Comparison of ENCODE assay signal across 8 cellular contexts in genomic region chr19:2949939-2950285, GRCh38. TPM values are rescaled to one million over a fixed set of nuclear protein-coding genes. Genes with fewer than 3 reads are reported as not detected.
DNase-seq lines count a peak whose midpoint lies in the region; ATAC-seq and TF ChIP-seq lines count a peak whose summit lies in the region.

No MANE protein-coding gene starts in this region.

- no peaks in the 10 kb centered on the region for H3K9me3 ChIP-seq in T-helper 17 cell (ENCODE audit: control insufficient read depth, low read length, poor library complexity, severe bottlenecking)
- H3K9me3 ChIP-seq in fibroblast of lung (ENCODE audit: control insufficient read depth, insufficient read depth, low read depth, low read length): no peaks in the 10 kb centered on the region
- H3K9me3 ChIP-seq in neural progenitor cell (ENCODE audit: low read depth): no peaks in the 10 kb centered on the region

- H3K4me1 ChIP-seq in fibroblast of lung (ENCODE audit: control insufficient read depth, extremely low read depth, insufficient read depth, low read length) (peaks cover 4% of the 10 kb centered on the region), neural progenitor cell (peaks cover 6% of the 10 kb centered on the region)

- peak; percentile 77 for DNase-seq in GM12865 (ENCODE audit: low read depth)
- no peak for DNase-seq in T-helper 17 cell
- DNase-seq in fibroblast of lung (ENCODE audit: low read depth in 2 of 2): peak in 1 of 2 donors; percentile 63
- DNase-seq in neural progenitor cell (ENCODE audit: low spot score): no peak
- DNase-seq in SIG-M5 (lab: John Stamatoyannopoulos, UW): no peak
- DNase-seq in activated gamma-delta T cell treated with Interleukin-2 at 50 U/mL for 16 hours: no peak

- H3K4me3 Mint-ChIP-seq in T-helper 17 cell (peak overlapping the region; percentile 96), neural progenitor cell (peak overlapping the region; percentile 98)

- H3K4me2 ChIP-seq in fibroblast of lung (ENCODE audit: extremely low read depth, insufficient read depth, low read length) (peak overlapping the region; percentile 88), neural progenitor cell (peak overlapping the region; percentile 95)

- peaks cover 12% of the 10 kb centered on the region for H3K79me2 ChIP-seq in fibroblast of lung (ENCODE audit: control insufficient read depth, insufficient read depth, low read length)
- peaks cover 16% of the 10 kb centered on the region for H3K79me2 ChIP-seq in neural progenitor cell (ENCODE audit: low read depth)

- H3K27ac Mint-ChIP-seq in T-helper 17 cell: peak overlapping the region; percentile 99
- H3K27ac Mint-ChIP-seq in neural progenitor cell: peak overlapping the region; percentile 92

- H3F3A ChIP-seq in neural progenitor cell (ENCODE audit: low read depth): peaks cover 25% of the 10 kb centered on the region

- H3K4me3 ChIP-seq in GM12865 (ENCODE audit: low read depth, low read length): peak overlapping the region; percentile 86
- H3K4me3 ChIP-seq in fibroblast of lung (replicated peaks in 1 of 4; ENCODE audit: control extremely low read depth in 1 of 4, insufficient read depth in 1 of 4, low read depth in 3 of 4, low read length in 4 of 4): peak overlapping the region; percentile 76 to 85 (median 80)
- H3K4me3 ChIP-seq in neural progenitor cell: peak overlapping the region; percentile 89

- H3K27me3 ChIP-seq in fibroblast of lung (ENCODE audit: control insufficient read depth, insufficient read depth, low read length): no peaks in the 10 kb centered on the region
- no peaks in the 10 kb centered on the region for H3K27me3 ChIP-seq in neural progenitor cell

- peak overlapping the region; percentile 11 for H2AFZ ChIP-seq in fibroblast of lung (ENCODE audit: low read length)
- H2AFZ ChIP-seq in neural progenitor cell (replicated peaks): peak overlapping the region; percentile 65

- H3K27ac ChIP-seq in fibroblast of lung (ENCODE audit: insufficient read depth, low read length) (peak overlapping the region; percentile 90), neural progenitor cell (peak overlapping the region; percentile 42)

- H3K9ac ChIP-seq in fibroblast of lung (ENCODE audit: insufficient read depth, low read length): peak overlapping the region; percentile 90
- H3K9ac ChIP-seq in neural progenitor cell: peak overlapping the region; percentile 84

- H3K36me3 Mint-ChIP-seq in T-helper 17 cell (ENCODE audit: low read depth) (no peaks in the 10 kb centered on the region), neural progenitor cell (peaks cover 2% of the 10 kb centered on the region)

- no peaks in the 10 kb centered on the region for H3K9me3 Mint-ChIP-seq in neural progenitor cell

- H3K4me1 Mint-ChIP-seq in T-helper 17 cell (peaks cover 16% of the 10 kb centered on the region), neural progenitor cell (peaks cover 12% of the 10 kb centered on the region)

- ATAC-seq in HG03159 (IDR thresholded peaks at IDR 0.05; ENCODE audit: unreplicated experiment) (peak; percentile 10), T-helper 17 cell (peak; percentile 0), GM18517 (IDR thresholded peaks at IDR 0.05; ENCODE audit: unreplicated experiment) (no peak)

- TF ChIP-seq CTCF in GM12865 (IDR thresholded peaks at IDR 0.05; ENCODE audit: insufficient read depth, low read depth, low read length, missing control alignments) (no peak), fibroblast of lung (conservative IDR thresholded peaks at IDR 0.05 in 1 of 2, IDR thresholded peaks at IDR 0.05 in 1 of 2; ENCODE audit: low read depth in 1 of 2, low read length in 2 of 2) (no peak), neural progenitor cell (IDR thresholded peaks at IDR 0.05) (no peak)

- H3K27me3 Mint-ChIP-seq in T-helper 17 cell: no peaks in the 10 kb centered on the region
- H3K27me3 Mint-ChIP-seq in neural progenitor cell (ENCODE audit: insufficient read depth, low read depth): peaks cover 2% of the 10 kb centered on the region

- H4K20me1 ChIP-seq in fibroblast of lung (ENCODE audit: control insufficient read depth, extremely low read depth, insufficient read depth, low read length) (no peaks in the 10 kb centered on the region), neural progenitor cell (ENCODE audit: low read depth) (peaks cover 13% of the 10 kb centered on the region)

- no peaks in the 10 kb centered on the region for H3K36me3 ChIP-seq in fibroblast of lung (ENCODE audit: control insufficient read depth, insufficient read depth, low read length)
- no peaks in the 10 kb centered on the region for H3K36me3 ChIP-seq in neural progenitor cell

RNA-seq across cellular contexts. Expression of gene ZNF77, which starts 5.1 kb away (rescaled TPM):
- total RNA-seq in T-helper 17 cell: 1 to 10 TPM; 2.7 to 3.0 TPM
- 3.9 and 5.0 TPM in 2 replicates for total RNA-seq in fibroblast of lung
- polyA plus RNA-seq in fibroblast of lung: 3.3 and 4.0 TPM in 2 replicates
- polyA plus RNA-seq in fibroblast of lung (2012): 2.3 and 2.5 TPM in 2 replicates
- polyA minus RNA-seq in fibroblast of lung (ENCODE audit: low replicate concordance): 0.24 and 1.5 TPM in 2 replicates
- total RNA-seq in neural progenitor cell (ENCODE audit: low replicate concordance): 6.2 and 6.5 TPM in 2 replicates

RNA-seq across cellular contexts. Expression of gene TLE6, which starts 27.5 kb away (rescaled TPM):
- under 1 TPM in 1 of 2 donors, not detected in 1; 0.29 TPM for total RNA-seq in T-helper 17 cell
- total RNA-seq in fibroblast of lung: 0.51 and 1.7 TPM in 2 replicates
- polyA plus RNA-seq in fibroblast of lung: 0.24 and 0.56 TPM in 2 replicates
- polyA plus RNA-seq in fibroblast of lung (2012): 0.59 and 1.3 TPM in 2 replicates
- polyA minus RNA-seq in fibroblast of lung (ENCODE audit: low replicate concordance): 7.1 TPM in 1 of 2 replicates, not detected in the other
- 0.22 and 1.8 TPM in 2 replicates for total RNA-seq in neural progenitor cell (ENCODE audit: low replicate concordance)

RNA-seq across cellular contexts. Expression of gene ZNF57, which starts 49.2 kb away (rescaled TPM):
- 1 to 10 TPM; 2.0 to 2.6 TPM for total RNA-seq in T-helper 17 cell
- total RNA-seq in fibroblast of lung: 4.1 and 5.3 TPM in 2 replicates
- 2.2 and 2.8 TPM in 2 replicates for polyA plus RNA-seq in fibroblast of lung
- 1.7 and 2.0 TPM in 2 replicates for polyA plus RNA-seq in fibroblast of lung (2012)
- 0.27 and 0.63 TPM in 2 replicates for polyA minus RNA-seq in fibroblast of lung (ENCODE audit: low replicate concordance)
- 5.6 and 6.3 TPM in 2 replicates for total RNA-seq in neural progenitor cell (ENCODE audit: low replicate concordance)
